ENCODE assay signal across 8 cellular contexts in the genomic region with DNA sequence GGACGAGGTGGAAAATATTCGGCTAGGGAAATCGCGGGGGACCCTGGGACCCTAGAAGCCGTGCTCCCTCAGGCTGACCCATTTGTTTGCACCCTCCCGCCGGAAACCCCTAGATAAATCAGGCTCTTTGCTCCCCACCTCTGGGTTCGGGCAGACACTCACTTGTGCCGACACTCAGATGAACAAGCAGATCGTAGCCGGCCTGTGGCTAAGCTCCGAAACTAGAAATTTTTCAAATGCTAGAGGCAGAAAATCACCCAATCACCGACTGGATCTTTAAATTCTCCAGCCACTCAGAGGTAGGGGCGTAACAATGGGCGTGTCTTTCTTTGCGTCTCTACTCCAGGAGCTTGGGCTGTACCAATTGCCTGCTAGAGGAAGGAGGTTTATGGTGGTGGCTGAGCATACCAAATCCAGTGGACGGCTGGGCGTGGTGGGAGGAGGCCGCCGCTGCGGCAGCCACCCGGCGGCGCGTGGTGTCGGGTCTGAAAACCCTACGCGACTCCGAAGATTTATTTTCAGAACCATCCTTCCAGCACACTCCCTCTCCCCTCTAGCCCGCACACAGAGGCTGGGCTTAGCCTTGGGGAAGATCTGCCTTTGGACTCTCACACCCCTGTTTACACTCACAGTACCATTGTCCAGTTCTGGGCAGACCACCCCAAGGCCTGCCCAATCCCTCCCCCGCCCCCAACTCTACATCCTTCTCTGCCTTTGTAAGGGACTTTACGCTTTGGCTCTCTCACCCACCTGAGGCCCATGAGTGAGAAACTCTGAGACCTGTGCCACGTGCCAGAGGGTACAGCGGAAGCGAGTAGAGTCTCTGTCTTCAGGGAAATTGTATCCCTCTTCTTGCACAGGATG. TPM values are rescaled to one million over a fixed set of nuclear protein-coding genes. Genes with fewer than 3 reads are reported as not detected.
A peak's percentile ranks its signal among the peaks of the same experiment; 100 is the strongest.
DNase-seq lines count a peak whose midpoint lies in the region; ATAC-seq, FAIRE-seq and TF ChIP-seq lines count a peak whose summit lies in the region.

A gene with protein sequence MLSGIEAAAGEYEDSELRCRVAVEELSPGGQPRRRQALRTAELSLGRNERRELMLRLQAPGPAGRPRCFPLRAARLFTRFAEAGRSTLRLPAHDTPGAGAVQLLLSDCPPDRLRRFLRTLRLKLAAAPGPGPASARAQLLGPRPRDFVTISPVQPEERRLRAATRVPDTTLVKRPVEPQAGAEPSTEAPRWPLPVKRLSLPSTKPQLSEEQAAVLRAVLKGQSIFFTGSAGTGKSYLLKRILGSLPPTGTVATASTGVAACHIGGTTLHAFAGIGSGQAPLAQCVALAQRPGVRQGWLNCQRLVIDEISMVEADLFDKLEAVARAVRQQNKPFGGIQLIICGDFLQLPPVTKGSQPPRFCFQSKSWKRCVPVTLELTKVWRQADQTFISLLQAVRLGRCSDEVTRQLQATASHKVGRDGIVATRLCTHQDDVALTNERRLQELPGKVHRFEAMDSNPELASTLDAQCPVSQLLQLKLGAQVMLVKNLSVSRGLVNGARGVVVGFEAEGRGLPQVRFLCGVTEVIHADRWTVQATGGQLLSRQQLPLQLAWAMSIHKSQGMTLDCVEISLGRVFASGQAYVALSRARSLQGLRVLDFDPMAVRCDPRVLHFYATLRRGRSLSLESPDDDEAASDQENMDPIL (minus strand): TSS at position 217 of the 864 bp plus-strand sequence. CDS start 1,312 bp downstream, outside the sequence.

- H3K9me3 ChIP-seq in parathyroid adenoma (ENCODE audit: control insufficient read depth, low read length): no peaks in the 10 kb centered on the region
- no peaks in the 10 kb centered on the region for H3K9me3 ChIP-seq in transverse colon

- H2AFZ ChIP-seq in parathyroid adenoma: peak within 1 kb of the TSS; percentile 79

- ATAC-seq in HG02840 (IDR thresholded peaks at IDR 0.05; ENCODE audit: low FRiP score, unreplicated experiment) (peak; percentile 75), Right ventricle myocardium superior (ENCODE audit: poor library complexity) (peak; percentile 98)

- peak; percentile 76 for DNase-seq in GM12892 (ENCODE audit: insufficient read length)
- DNase-seq in NCI-H1436 (lab: John Stamatoyannopoulos, UW): peak; percentile 96
- DNase-seq in SW480 (ENCODE audit: low spot score): peak; percentile 99
- peak; percentile 81 for DNase-seq in activated naive CD8-positive, alpha-beta T cell treated with anti-CD3 and anti-CD28 coated beads, Interleukin-2, amount 50 U/mL, for 16 hours (ENCODE audit: low read depth, low spot score)
- peak; percentile 88 for DNase-seq in Right ventricle myocardium superior
- DNase-seq in transverse colon: peak; percentile 92

- peak within 1 kb of the TSS; percentile 82 for H3K4me2 ChIP-seq in parathyroid adenoma (ENCODE audit: low read length)

- no peak within 1 kb of the TSS for H3K9ac ChIP-seq in parathyroid adenoma

- H3K4me1 ChIP-seq in parathyroid adenoma: no peaks in the 10 kb centered on the region
- peaks cover 16 to 31% (median 24%) of the 10 kb centered on the region in 4 donors for H3K4me1 ChIP-seq in transverse colon

- H3K27me3 ChIP-seq in parathyroid adenoma (ENCODE audit: control insufficient read depth, insufficient read depth, low read length) (no peaks in the 10 kb centered on the region), transverse colon (peaks cover 6% of the 10 kb centered on the region)

- H3K36me3 ChIP-seq in parathyroid adenoma (ENCODE audit: control insufficient read depth, insufficient read depth, low read length) (no peaks in the 10 kb centered on the region), transverse colon (no peaks in the 10 kb centered on the region)

- H3K4me3 ChIP-seq in parathyroid adenoma (ENCODE audit: low read depth, low read length) (peak within 1 kb of the TSS; percentile 51), transverse colon (peak within 1 kb of the TSS in 3 of 4 donors; percentile 28 to 59 (median 47))

- no peak within 1 kb of the TSS for H3K27ac ChIP-seq in parathyroid adenoma
- peak within 1 kb of the TSS; percentile 58 to 72 (median 69) for H3K27ac ChIP-seq in transverse colon

- intact Hi-C loops in Right ventricle myocardium superior (cut with DNase I) (no loop called here), transverse colon (cut with DNase I; ENCODE audit: low total_unique reads) (no loop called here)

- peak; percentile 92 for FAIRE-seq in GM12892 (lab: Jason Lieb, UNC)

- in situ Hi-C loops in transverse colon (cut with MboI; ENCODE audit: low pct_ligation_motif_present in 1 of 4, low pct_unique_long_range_greater_than_20kb in 1 of 4, low sequenced_read_pairs in 3 of 4): no loop called here

- TF ChIP-seq CTCF in parathyroid adenoma (IDR thresholded peaks at IDR 0.05) (no peak), transverse colon (IDR thresholded peaks at IDR 0.05) (no peak)

- TF ChIP-seq POLR2A in GM12892 (IDR thresholded peaks at IDR 0.05; ENCODE audit: low read depth, low read length) (peak; percentile 85), transverse colon (IDR thresholded peaks at IDR 0.05) (peak; percentile 50)

- TF ChIP-seq EP300 in transverse colon (IDR thresholded peaks at IDR 0.05; ENCODE audit: low read depth): no peak

- WGBS in transverse colon (ENCODE audit: low coverage in 1 of 2), 2 donors: 0 to 8% methylated on average over 1 to 27 of the region's 35 CpGs

- no peaks in the 10 kb centered on the region for H3K79me2 ChIP-seq in parathyroid adenoma

RNA-seq across cellular contexts. Expression of the gene that starts here (rescaled TPM):
- 25.3 TPM for polyA plus RNA-seq in GM12892 (2012; ENCODE audit: missing spikeins)
- 0.35 TPM for total RNA-seq in Right ventricle myocardium superior
- total RNA-seq in transverse colon: 10 to 100 TPM in 1 of 4 donors, 1 to 10 TPM in 3; 1.1 to 49.8 (median 2.3) TPM

Comparison
In these comparisons a context has a peak if more than half of its experiments do, and no peak if none do; other contexts are left out.
1. Peak in DNase-seq and ATAC-seq in Right ventricle myocardium superior; RNA of the gene not detected or under 1 TPM.